18 cellular contexts compared by ENCODE assay signal in genomic region chr6:12761376-12762115, GRCh38. TPM values are rescaled to one million over a fixed set of nuclear protein-coding genes. Genes with fewer than 3 reads are reported as not detected.
A peak's percentile ranks its signal among the peaks of the same experiment; 100 is the strongest.
DNase-seq lines count a peak whose midpoint lies in the region; ATAC-seq and TF ChIP-seq lines count a peak whose summit lies in the region.
"Had no signal": no experiment of that assay in that cellular context is flagged by ENCODE, and none has a peak within 500 bp of the region (broad histone marks: within the 10 kb centered on the region; RNA-seq: fewer than 3 reads in every experiment).

No MANE protein-coding gene starts in this region.

- no peak overlapping the region for H3K27ac Mint-ChIP-seq in natural killer cell
- H3K27ac Mint-ChIP-seq in activated CD4-positive, alpha-beta memory T cell treated with anti-CD3 and anti-CD28 coated beads for 36 hours = no peak overlapping the region
- H3K27ac Mint-ChIP-seq: type B pancreatic cell, WTC11 had no signal

- peaks cover 0 to 5% of the 10 kb centered on the region in 2 donors for H3K9me3 Mint-ChIP-seq in natural killer cell
- H3K9me3 Mint-ChIP-seq in activated CD4-positive, alpha-beta memory T cell treated with anti-CD3 and anti-CD28 coated beads for 36 hours = no peaks in the 10 kb centered on the region
- H3K9me3 Mint-ChIP-seq: type B pancreatic cell, WTC11 had no signal

- no peaks in the 10 kb centered on the region for H3K36me3 Mint-ChIP-seq in natural killer cell
- no peaks in the 10 kb centered on the region for H3K36me3 Mint-ChIP-seq in activated CD4-positive, alpha-beta memory T cell treated with anti-CD3 and anti-CD28 coated beads for 36 hours
- H3K36me3 Mint-ChIP-seq: type B pancreatic cell, WTC11 had no signal

- CTCF ChIA-PET in activated CD4-positive, alpha-beta memory T cell treated with anti-CD3 and anti-CD28 coated beads for 36 hours (lab: Charles Lee) = no interaction called here

- H2BK5ac ChIP-seq in trophoblast cell (ENCODE audit: low read depth, low read length, poor library complexity) = no peak overlapping the region

- no peak overlapping the region for H2AK5ac ChIP-seq in trophoblast cell (ENCODE audit: low read length)

- H3K4ac ChIP-seq in trophoblast cell (ENCODE audit: low read depth, low read length) = no peak overlapping the region

- no peak overlapping the region for H3K14ac ChIP-seq in trophoblast cell (ENCODE audit: low read length)

- intact Hi-C loops in natural killer cell (cut with micrococcal nuclease) = no loop called here
- intact Hi-C loops in activated CD4-positive, alpha-beta memory T cell treated with anti-CD3 and anti-CD28 coated beads for 36 hours (cut with micrococcal nuclease) = no loop called here

- H3K18ac ChIP-seq in trophoblast cell (ENCODE audit: low read length) = no peak overlapping the region

- no peak for ATAC-seq in natural killer cell
- ATAC-seq: body of pancreas, PC-3, WTC11 had no signal

- H4K12ac ChIP-seq in trophoblast cell (ENCODE audit: low read depth, low read length) = no peak overlapping the region

- H3K79me2 ChIP-seq in trophoblast cell (ENCODE audit: control insufficient read depth, insufficient read depth, low read length, poor library complexity) = no peaks in the 10 kb centered on the region

- no peak overlapping the region for H4K8ac ChIP-seq in trophoblast cell (ENCODE audit: low read depth, low read length)

- H3K4me3 ChIP-seq in choroid plexus epithelial cell (ENCODE audit: low read depth, low read length) (no peak overlapping the region), trophoblast cell (ENCODE audit: low read depth, low read length) (no peak overlapping the region), H7 (ENCODE audit: insufficient read depth, low read depth, low read length) (no peak overlapping the region)
- H3K4me3 ChIP-seq: BLaER1, body of pancreas, sigmoid colon had no signal

- peak; percentile 89 for DNase-seq in Daoy (ENCODE audit: low read depth)
- DNase-seq in M059J (ENCODE audit: low read depth) = peak; percentile 89
- peak; percentile 11 for DNase-seq in choroid plexus epithelial cell (ENCODE audit: low read depth)
- peak; percentile 85 to 94 for DNase-seq in trophoblast cell
- no peak for DNase-seq in natural killer cell
- DNase-seq in activated CD4-positive, alpha-beta memory T cell treated with anti-CD3 and anti-CD28 coated beads for 36 hours = no peak
- no peak for DNase-seq in H7
- no peak for DNase-seq in activated CD4-positive, alpha-beta T cell treated with anti-CD3 and anti-CD28 coated beads for 4 hours
- DNase-seq: activated gamma-delta T cell treated with Interleukin-2 at 50 U/mL for 16 hours, body of pancreas, NCI-H1105, PC-3, sigmoid colon had no signal

- H3K79me1 ChIP-seq in trophoblast cell (ENCODE audit: low read length) = no peaks in the 10 kb centered on the region

- H3K23ac ChIP-seq in trophoblast cell (ENCODE audit: low read length) = no peak overlapping the region

- H3K4me3 Mint-ChIP-seq in natural killer cell = no peak overlapping the region
- H3K4me3 Mint-ChIP-seq in activated CD4-positive, alpha-beta memory T cell treated with anti-CD3 and anti-CD28 coated beads for 36 hours = no peak overlapping the region
- H3K4me3 Mint-ChIP-seq: type B pancreatic cell, WTC11 had no signal

- TF ChIP-seq CTCF in choroid plexus epithelial cell (conservative IDR thresholded peaks at IDR 0.05; ENCODE audit: low read depth, low read length) = no peak
- TF ChIP-seq CTCF in natural killer cell (IDR thresholded peaks at IDR 0.05) = no peak

- no peak overlapping the region for H2BK120ac ChIP-seq in trophoblast cell (ENCODE audit: insufficient read depth, low read length, poor library complexity)

- peaks cover 2% of the 10 kb centered on the region for H3K9me3 ChIP-seq in trophoblast cell (ENCODE audit: insufficient read depth, low read depth, low read length)
- H3K9me3 ChIP-seq: BLaER1, body of pancreas, neutrophil, sigmoid colon had no signal

- H3K9ac ChIP-seq in trophoblast cell (ENCODE audit: low read length) = no peak overlapping the region
- H3K9ac ChIP-seq: BLaER1 had no signal

- POLR2A ChIA-PET in activated CD4-positive, alpha-beta memory T cell treated with anti-CD3 and anti-CD28 coated beads for 36 hours (lab: Charles Lee) = no interaction called here

- H3K36me3 ChIP-seq in trophoblast cell (ENCODE audit: control insufficient read depth in 1 of 2, insufficient read depth in 2 of 2, low read length in 2 of 2) (no peaks in the 10 kb centered on the region), H7 (replicated peaks; ENCODE audit: control insufficient read depth, insufficient read depth, low read length) (no peaks in the 10 kb centered on the region)
- H3K36me3 ChIP-seq: BLaER1, neutrophil, sigmoid colon had no signal

- H3K27ac ChIP-seq in trophoblast cell (ENCODE audit: low read depth, low read length) = no peak overlapping the region
- H3K27ac ChIP-seq: BLaER1, body of pancreas, neutrophil, sigmoid colon had no signal

- H3K27me3 ChIP-seq in trophoblast cell (ENCODE audit: insufficient read depth, low read length) (no peaks in the 10 kb centered on the region), H7 (ENCODE audit: control insufficient read depth, insufficient read depth, low read length) (no peaks in the 10 kb centered on the region)
- H3K27me3 ChIP-seq: BLaER1, body of pancreas, sigmoid colon had no signal

- H3K27me3 Mint-ChIP-seq in natural killer cell (ENCODE audit: low read depth in 2 of 2) = peaks cover 13 to 14% of the 10 kb centered on the region in 2 donors
- peaks cover 8% of the 10 kb centered on the region for H3K27me3 Mint-ChIP-seq in activated CD4-positive, alpha-beta memory T cell treated with anti-CD3 and anti-CD28 coated beads for 36 hours

- H3K4me1 ChIP-seq in trophoblast cell (ENCODE audit: control insufficient read depth in 1 of 2, insufficient read depth in 2 of 2, low read length in 2 of 2) = no peaks in the 10 kb centered on the region
- H3K4me1 ChIP-seq: BLaER1, body of pancreas, sigmoid colon had no signal

- no CpG with 5 or more reads among the region's 9 CpGs for WGBS in trophoblast cell (ENCODE audit: extremely low coverage, insufficient coverage, insufficient read length)

- no peak overlapping the region for H2BK12ac ChIP-seq in trophoblast cell (ENCODE audit: low read length)

- no peaks in the 10 kb centered on the region for H3K4me1 Mint-ChIP-seq in natural killer cell
- no peaks in the 10 kb centered on the region for H3K4me1 Mint-ChIP-seq in activated CD4-positive, alpha-beta memory T cell treated with anti-CD3 and anti-CD28 coated beads for 36 hours (ENCODE audit: low read depth)

- no peak overlapping the region for H2AFZ ChIP-seq in trophoblast cell (ENCODE audit: insufficient read depth, low read length, poor library complexity)

- H3K4me2 ChIP-seq in trophoblast cell (ENCODE audit: low read length) = no peak overlapping the region
- H3K4me2 ChIP-seq: BLaER1 had no signal

- no peak overlapping the region for H4K91ac ChIP-seq in trophoblast cell (ENCODE audit: low read depth, low read length)

RNA-seq across cellular contexts. Expression of gene PHACTR1, which starts 45.0 kb away (rescaled TPM):
- total RNA-seq in Daoy (2014; rRNA removed; shearing (Covaris generic)) = 4.1 and 13.2 TPM in 2 replicates
- total RNA-seq in M059J (2014; rRNA removed; shearing (Covaris generic)) = 1.2 and 3.5 TPM in 2 replicates
- 6.1 and 7.3 TPM in 2 replicates for polyA plus RNA-seq in trophoblast cell (2013)
- total RNA-seq in natural killer cell = 10 to 100 TPM in 1 of 3 donors, 1 to 10 TPM in 2; 5.2 to 19.0 (median 5.4) TPM
- total RNA-seq in activated CD4-positive, alpha-beta memory T cell treated with anti-CD3 and anti-CD28 coated beads for 36 hours = not detected
- total RNA-seq in H7 (2014; rRNA removed; shearing (Covaris generic)) = 3.3 and 5.1 TPM in 2 replicates
- total RNA-seq: NCI-H460, PC-3 had no signal

Comparison
In these comparisons a context has a peak if more than half of its experiments do, and no peak if none do; other contexts are left out.
1. DNase-seq: peak in Daoy (single experiment), M059J (single experiment), choroid plexus epithelial cell (single experiment) and trophoblast cell (2 of 2); none in natural killer cell (single experiment), activated CD4-positive, alpha-beta memory T cell treated with anti-CD3 and anti-CD28 coated beads for 36 hours (single experiment), H7 (single experiment) and activated CD4-positive, alpha-beta T cell treated with anti-CD3 and anti-CD28 coated beads for 4 hours (0 of 2).